In genomic region chr5:17276445-17276844, GRCh38 we compare ENCODE assay signal across 16 cellular contexts. TPM values are rescaled to one million over a fixed set of nuclear protein-coding genes. Genes with fewer than 3 reads are reported as not detected.
DNase-seq lines count a peak whose midpoint lies in the region; ATAC-seq, FAIRE-seq and TF ChIP-seq lines count a peak whose summit lies in the region.
"Had no signal": no experiment of that assay in that cellular context is flagged by ENCODE, and none has a peak within 500 bp of the region (broad histone marks: within the 10 kb centered on the region; RNA-seq: fewer than 3 reads in every experiment).

No MANE protein-coding gene starts in this region.

- H3K4me3 ChIP-seq in GM12878 (no peak overlapping the region), body of pancreas (no peak overlapping the region)
- H3K4me3 ChIP-seq: pancreas had no signal

- POLR2A ChIA-PET in GM12878 (lab: Charles Lee): no interaction called here

- H3K79me2 ChIP-seq in GM12878 (ENCODE audit: control insufficient read depth, insufficient read depth, low read length): peaks cover 2% of the 10 kb centered on the region; the same call in 1 of the 2 replicates

- TF ChIP-seq RAD21 in GM12878 (IDR thresholded peaks at IDR 0.05; ENCODE audit: insufficient read depth, low read depth, low read length): no peak

- H3K27me3 ChIP-seq in GM12878 (replicated peaks in 1 of 2; ENCODE audit: control insufficient read depth in 2 of 2, insufficient read depth in 2 of 2, low read length in 1 of 2) (no peaks in the 10 kb centered on the region), body of pancreas (no peaks in the 10 kb centered on the region)
- H3K27me3 ChIP-seq: pancreas had no signal

- in situ Hi-C loops in GM12878 (cut with MboI): no loop called here

- ATAC-seq in GM18867 (IDR thresholded peaks at IDR 0.05; ENCODE audit: unreplicated experiment) (peak; percentile 81), GM21526 (IDR thresholded peaks at IDR 0.05; ENCODE audit: low FRiP score, unreplicated experiment) (peak; percentile 66), HG03095 (IDR thresholded peaks at IDR 0.05; ENCODE audit: unreplicated experiment) (peak; percentile 48), GM12878 (peak; percentile 70), body of pancreas (no peak)
- ATAC-seq: left ventricle myocardium superior, pancreas had no signal

- TF ChIP-seq CTCF in GM12878 (IDR thresholded peaks at IDR 0.05 in 2 of 3, conservative IDR thresholded peaks at IDR 0.05 in 1 of 3; ENCODE audit: control insufficient read depth in 2 of 3, extremely low read depth in 1 of 3, insufficient read depth in 1 of 3, low read depth in 3 of 3, low read length in 3 of 3): no peak
- TF ChIP-seq CTCF in body of pancreas (IDR thresholded peaks at IDR 0.05): no peak

- peak; percentile 44 to 49; a peak in 2 of 4 replicates for TF ChIP-seq EP300 in GM12878 (IDR thresholded peaks at IDR 0.05; ENCODE audit: borderline replicate concordance in 1 of 2, control insufficient read depth in 1 of 2, low read depth in 2 of 2, low read length in 2 of 2)

- SMC1A ChIA-PET in GM12878 (lab: Charles Lee; ENCODE audit: uncharacterized antibody, unreplicated experiment): interaction anchor here (1.0 to 1.6 kb wide), 3 partner anchors 24 to 55 kb away, joined by 3 to 4 read pairs (median 4); no protein-coding TSS in a partner anchor

- 0% methylated on average over 2 of the region's 3 CpGs for WGBS in GM12878 (ENCODE audit: insufficient coverage, insufficient replicate concordance, low lambda C conversion rate, missing lambda C conversion rate)
- WGBS in body of pancreas, 2 donors: 67 to 70% methylated on average over 3 of the region's 3 CpGs

- no TSS peak for BruUV-seq in GM12878 (replicated peaks; lab: Mats Ljungman, UMichigan)

- DNase-seq in GM12878 (ENCODE audit: low read depth, low spot score) (no peak), DMS79 treated with DMSO at 0.1 percent for 48 hours (lab: John Stamatoyannopoulos, UW) (no peak), body of pancreas (no peak), NCI-H2227 (lab: John Stamatoyannopoulos, UW; ENCODE audit: unreplicated experiment) (no peak), DMS153 (lab: John Stamatoyannopoulos, UW) (no peak)
- DNase-seq: activated T-cell treated with anti-CD3 and anti-CD28 coated beads for 4 hours; aorta; effector CD4-positive, alpha-beta T cell; left ventricle myocardium superior; NCI-H1436; pancreas; stimulated activated CD4-positive, alpha-beta T cell treated with anti-CD3 and anti-CD28 coated beads, Interleukin-1b, Interleukin-23, amount 100 ng/mL, for 48 hours; T-helper 9 cell had no signal

- no peaks in the 10 kb centered on the region for H4K20me1 ChIP-seq in GM12878 (ENCODE audit: control insufficient read depth, insufficient read depth)

- intact Hi-C loops in GM12878 (cut with micrococcal nuclease; ENCODE audit: unreplicated experiment) (no loop called here), body of pancreas (cut with DNase I) (no loop called here)

- no peak overlapping the region for H2AFZ ChIP-seq in GM12878 (ENCODE audit: control insufficient read depth, low read depth, low read length)

- RAD21 ChIA-PET in GM12878 (lab: Charles Lee; ENCODE audit: unreplicated experiment): interaction anchor here (1.3 kb wide), 1 partner anchor 55 kb away, joined by 3 read pairs; no protein-coding TSS in a partner anchor

- no peak overlapping the region; the same call in 1 of the 2 replicates for H3K4me2 ChIP-seq in GM12878 (ENCODE audit: control insufficient read depth, insufficient read depth)

- no peak for FAIRE-seq in GM12878 (lab: Jason Lieb, UNC)
- FAIRE-seq: pancreas had no signal

- TF ChIP-seq POLR2A in GM12878 (IDR thresholded peaks at IDR 0.05; ENCODE audit: low read depth, low read length): no peak
- no peak for TF ChIP-seq POLR2A in body of pancreas (IDR thresholded peaks at IDR 0.05)

- no peak overlapping the region for H3K9ac ChIP-seq in GM12878 (ENCODE audit: control insufficient read depth, insufficient read depth, low read length)

- CTCF ChIA-PET in GM12878 (lab: Yijun Ruan, JAX): interaction anchor here (2.5 kb wide), 1 partner anchor 18 kb away, joined by 6 read pairs; no protein-coding TSS in a partner anchor

- no peaks in the 10 kb centered on the region; the same call in 2 of the 3 replicates for H3K9me3 ChIP-seq in GM12878 (replicated peaks; ENCODE audit: control insufficient read depth, insufficient read depth, low read length)
- no peaks in the 10 kb centered on the region for H3K9me3 ChIP-seq in body of pancreas
- H3K9me3 ChIP-seq: pancreas had no signal

- peaks cover 22% of the 10 kb centered on the region for H3K4me1 ChIP-seq in GM12878 (ENCODE audit: control insufficient read depth, insufficient read depth, low read length)
- H3K4me1 ChIP-seq in body of pancreas: no peaks in the 10 kb centered on the region
- H3K4me1 ChIP-seq: pancreas had no signal

- H3K27ac ChIP-seq in GM12878 (ENCODE audit: control insufficient read depth, insufficient read depth) (no peak overlapping the region), body of pancreas (no peak overlapping the region)
- H3K27ac ChIP-seq: pancreas had no signal

- peaks cover 0 to 8% of the 10 kb centered on the region in 2 experiments; a peak in 3 of 4 replicates for H3K36me3 ChIP-seq in GM12878 (ENCODE audit: control insufficient read depth in 2 of 2, insufficient read depth in 2 of 2, low read length in 1 of 2)
- H3K36me3 ChIP-seq in body of pancreas (replicated peaks in 1 of 2; ENCODE audit: insufficient read depth in 1 of 2, low read depth in 2 of 2): no peaks in the 10 kb centered on the region
- H3K36me3 ChIP-seq: pancreas had no signal

TF ChIP-seq in GM12878, 131 proteins besides CTCF, POLR2A, EP300 and RAD21 (continues in another document):
- TF ChIP-seq RUNX3 (IDR thresholded peaks at IDR 0.05; ENCODE audit: low read length): peak; percentile 75
- no peak for TF ChIP-seq PBX3 (IDR thresholded peaks at IDR 0.05; ENCODE audit: insufficient replicate concordance, low read depth, low read length)
- TF ChIP-seq ATF2 (IDR thresholded peaks at IDR 0.05; ENCODE audit: low read length): 0 out of 2 replicates have a peak, but pooled peaks have one; percentile 25

RNA-seq across cellular contexts. Expression of gene BASP1, which starts 59.0 kb away (rescaled TPM):
- total RNA-seq in GM12878 (2013; cell fraction: nucleolus; rRNA removed): 26.2 and 27.4 TPM in 2 replicates
- 123 and 126 TPM in 2 replicates for total RNA-seq in GM12878 (2014; rRNA removed)
- total RNA-seq in GM12878 (2014; rRNA removed; fragmentation: Illumina TruSeq; extraction: Trizol): 68.8 and 73.9 TPM in 2 replicates
- total RNA-seq in GM12878 (2021): 190 and 193 TPM in 2 replicates
- 50.3 TPM for polyA plus RNA-seq in GM12878 (2011; ENCODE audit: low read depth)
- 158 and 181 TPM in 2 replicates for polyA plus RNA-seq in GM12878 (2011; rRNA removed)
- 95.6 and 98.7 TPM in 2 replicates for polyA plus RNA-seq in GM12878 (2011; cell fraction: cytosol; rRNA removed)
- polyA plus RNA-seq in GM12878 (2011; cell fraction: nucleus; rRNA removed): 22.4 and 34.3 TPM in 2 replicates
- polyA plus RNA-seq in GM12878 (2012): 66.9 and 79.5 TPM in 2 replicates
- polyA plus RNA-seq in GM12878 (2014; fragmentation: Illumina TruSeq; extraction: Trizol): 159 and 169 TPM in 2 replicates
- polyA plus RNA-seq in GM12878 (2014; fragmentation: Nextera tagmentation; extraction: Ambion mirVana): 10 to 100 TPM; 27.3 to 57.5 TPM
- polyA plus RNA-seq in GM12878 (2014; rRNA removed): 185 and 209 TPM in 2 replicates
- polyA plus RNA-seq in GM12878 (2016; fragmentation: Nextera tagmentation; extraction: Ambion mirVana): 10 to 100 TPM; 59.0 to 78.7 TPM
- polyA minus RNA-seq in GM12878 (2011; rRNA and poly(A)+ RNA removed): 28.4 and 35.5 TPM in 2 replicates
- 26.5 and 29.0 TPM in 2 replicates for polyA minus RNA-seq in GM12878 (2011; cell fraction: cytosol; rRNA and poly(A)+ RNA removed)
- 4.7 and 9.5 TPM in 2 replicates for polyA minus RNA-seq in GM12878 (2011; cell fraction: nucleus; rRNA and poly(A)+ RNA removed)
- 1 to 10 TPM; 4.0 to 4.7 TPM for total RNA-seq in body of pancreas

Comparison
In these comparisons a context has a peak if more than half of its experiments do, and no peak if none do; other contexts are left out.
1. RNA of gene BASP1, which starts 59.0 kb away (total RNA-seq): 26.2 to 193 TPM in GM12878; 4.0 to 4.7 TPM in body of pancreas; every median in the first group is over 4 times any median in the second.